In the genomic region with DNA sequence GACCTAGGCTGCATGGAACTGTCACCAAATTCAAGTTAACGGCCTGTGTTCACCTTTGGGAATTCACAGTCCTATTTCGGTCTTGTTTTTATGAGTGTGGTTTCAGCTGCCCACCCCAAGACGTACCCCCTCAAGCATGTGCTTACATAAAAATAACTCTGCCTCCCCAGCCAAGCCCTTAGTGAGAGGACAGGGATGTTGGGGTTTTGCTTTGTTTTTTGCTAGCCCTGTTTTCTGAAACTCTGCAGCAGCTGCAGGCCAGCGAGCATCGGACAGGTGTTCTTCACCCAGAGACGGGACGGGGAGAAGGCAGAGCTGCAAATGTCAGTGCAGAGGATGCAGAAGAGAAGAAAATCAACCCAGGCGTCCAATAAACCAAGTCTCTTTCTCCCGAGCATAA, we compare ENCODE assay signal across 16 cellular contexts. TPM values are rescaled to one million over a fixed set of nuclear protein-coding genes. Genes with fewer than 3 reads are reported as not detected.
"Had no signal": no experiment of that assay in that cellular context is flagged by ENCODE, and none has a peak within 500 bp of the region (broad histone marks: within the 10 kb centered on the region; RNA-seq: fewer than 3 reads in every experiment).

No MANE protein-coding gene starts in this region.

- H3K27ac ChIP-seq: colonic mucosa, epithelial cell of prostate, psoas muscle had no signal

- H3K9me3 ChIP-seq: colonic mucosa, psoas muscle, tibial artery had no signal

- ATAC-seq: naive thymus-derived CD4-positive, alpha-beta T cell; psoas muscle; stimulated activated naive CD8-positive, alpha-beta T cell treated with anti-CD3 and anti-CD28 coated beads, Interleukin-15, amount 100 ng/mL, for 72 hours; T-helper 17 cell; WTC11 had no signal

- H3K27ac Mint-ChIP-seq: activated naive CD4-positive, alpha-beta T cell treated with anti-CD3 and anti-CD28 coated beads, Interleukin-2, amount 50 U/mL, for 24 hours; activated T-helper 2 cell treated with anti-CD3 and anti-CD28 coated beads, Interferon-gamma antibody, Interleukin-2, Interleukin-4, amounts not matched to agents 10 μg/mL and 5 μg/mL and 100 μg/mL, durations not matched to agents 14 hours and 24 hours and 36 hours; naive thymus-derived CD4-positive, alpha-beta T cell; stimulated activated naive CD8-positive, alpha-beta T cell treated with anti-CD3 and anti-CD28 coated beads, Interleukin-15, amount 100 ng/mL, for 72 hours; T-helper 17 cell; WTC11 had no signal

- H3K27me3 Mint-ChIP-seq: activated naive CD4-positive, alpha-beta T cell treated with anti-CD3 and anti-CD28 coated beads, Interleukin-2, amount 50 U/mL, for 24 hours; naive thymus-derived CD4-positive, alpha-beta T cell; T-helper 17 cell had no signal

- H3K36me3 ChIP-seq: colonic mucosa, tibial artery had no signal

- H3K4me1 ChIP-seq: colonic mucosa had no signal

- H3K4me3 ChIP-seq: colonic mucosa, psoas muscle, tibial artery had no signal

- H3K27me3 ChIP-seq: colonic mucosa, tibial artery had no signal

- H3K4me3 Mint-ChIP-seq: activated naive CD4-positive, alpha-beta T cell treated with anti-CD3 and anti-CD28 coated beads, Interleukin-2, amount 50 U/mL, for 24 hours; naive thymus-derived CD4-positive, alpha-beta T cell; stimulated activated naive CD8-positive, alpha-beta T cell treated with anti-CD3 and anti-CD28 coated beads, Interleukin-15, amount 100 ng/mL, for 72 hours; T-helper 17 cell; WTC11 had no signal

- DNase-seq: activated CD4-positive, alpha-beta T cell treated with anti-CD3 and anti-CD28 coated beads, Interleukin-2, amount 50 U/mL, for 1 hour; caudate nucleus; colonic mucosa; effector CD8-positive, alpha-beta T cell; hypothalamus; kidney glomerular epithelial cell; naive thymus-derived CD4-positive, alpha-beta T cell; psoas muscle; stimulated activated CD4-positive, alpha-beta T cell treated with anti-CD3 and anti-CD28 coated beads, Interleukin-2, amount 100 ng/mL, for 48 hours; stimulated activated naive CD8-positive, alpha-beta T cell treated with anti-CD3 and anti-CD28 coated beads, Interleukin-15, amount 100 ng/mL, for 72 hours; T-helper 17 cell; tibial artery had no signal

- H3K36me3 Mint-ChIP-seq: activated naive CD4-positive, alpha-beta T cell treated with anti-CD3 and anti-CD28 coated beads, Interleukin-2, amount 50 U/mL, for 24 hours; naive thymus-derived CD4-positive, alpha-beta T cell had no signal

- H3K9me3 Mint-ChIP-seq: activated naive CD4-positive, alpha-beta T cell treated with anti-CD3 and anti-CD28 coated beads, Interleukin-2, amount 50 U/mL, for 24 hours; activated T-helper 2 cell treated with anti-CD3 and anti-CD28 coated beads, Interferon-gamma antibody, Interleukin-2, Interleukin-4, amounts not matched to agents 10 μg/mL and 5 μg/mL and 100 μg/mL, durations not matched to agents 14 hours and 24 hours and 36 hours; stimulated activated naive CD8-positive, alpha-beta T cell treated with anti-CD3 and anti-CD28 coated beads, Interleukin-15, amount 100 ng/mL, for 72 hours had no signal

- H3K4me1 Mint-ChIP-seq: T-helper 17 cell had no signal

RNA-seq across cellular contexts. Expression of a gene that starts 13.5 kb away (rescaled TPM):
- total RNA-seq: activated T-helper 2 cell treated with anti-CD3 and anti-CD28 coated beads, Interferon-gamma antibody, Interleukin-2, Interleukin-4, amounts not matched to agents 10 μg/mL and 5 μg/mL and 100 μg/mL, durations not matched to agents 14 hours and 24 hours and 36 hours had no signal
